ENCODE assay signal across 1 cellular context in genomic region chr5:149930754-149931574, GRCh38.
TF ChIP-seq lines count a peak whose summit lies in the region.

No MANE protein-coding gene starts in this region.

TF ChIP-seq in IMR-90, 13 proteins besides CTCF, POLR2A, EP300 and RAD21 (continued from another document):
- no peak for TF ChIP-seq FOS (IDR thresholded peaks at IDR 0.05; ENCODE audit: low read depth, low read length)
